In the genomic region with DNA sequence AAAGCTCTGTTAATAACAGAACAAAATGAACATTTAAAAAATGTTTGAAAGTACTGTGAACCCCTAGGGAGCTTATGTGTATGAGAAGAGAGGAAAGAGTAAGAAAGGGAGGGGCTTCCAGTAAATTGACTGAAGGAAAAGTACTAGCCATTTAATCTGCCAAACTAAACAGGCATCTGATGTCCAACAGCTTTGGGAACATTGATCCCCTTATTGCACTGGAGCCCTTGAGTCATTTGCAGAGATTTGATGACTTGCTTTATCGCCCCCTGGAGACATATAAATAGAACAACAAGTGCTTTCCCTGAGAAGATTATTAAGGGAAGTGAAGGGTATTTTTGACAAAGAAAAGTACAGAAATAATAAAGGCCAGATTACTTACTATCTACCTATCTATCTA, we compare ENCODE assay signal across 10 cellular contexts.
DNase-seq lines count a peak whose midpoint lies in the region; ATAC-seq, FAIRE-seq and TF ChIP-seq lines count a peak whose summit lies in the region.
"Had no signal": no experiment of that assay in that cellular context is flagged by ENCODE, and none has a peak within 500 bp of the region (broad histone marks: within the 10 kb centered on the region; RNA-seq: fewer than 3 reads in every experiment).

No MANE protein-coding gene starts in this region.

- TF ChIP-seq CTCF in MCF 10A (IDR thresholded peaks at IDR 0.05; ENCODE audit: unreplicated experiment) (peak; percentile 42), mammary epithelial cell (conservative IDR thresholded peaks at IDR 0.05 in 1 of 2, IDR thresholded peaks at IDR 0.05 in 1 of 2; ENCODE audit: extremely low read depth in 1 of 2, insufficient read depth in 1 of 2, low read depth in 1 of 2, low read length in 2 of 2) (no peak), astrocyte of the spinal cord (IDR thresholded peaks at IDR 0.05; ENCODE audit: low read depth, low read length) (peak; percentile 57)

- H3K9ac ChIP-seq in mammary epithelial cell (ENCODE audit: insufficient read depth, low read length) (no peak overlapping the region), Karpas-422 (ENCODE audit: low read length) (no peak overlapping the region)

- H3K4me3 ChIP-seq in mammary epithelial cell (replicated peaks in 1 of 3; ENCODE audit: insufficient read depth in 1 of 3, low read depth in 2 of 3, low read length in 3 of 3), result no peak overlapping the region
- H3K4me3 ChIP-seq in astrocyte of the spinal cord (ENCODE audit: low read depth, low read length), result no peak overlapping the region
- no peak overlapping the region for H3K4me3 ChIP-seq in Karpas-422 (ENCODE audit: low read length)

- in situ Hi-C loops in mammary epithelial cell (cut with MboI; ENCODE audit: low sequenced_read_pairs in 2 of 2), result no loop called here
- in situ Hi-C loops in astrocyte of the spinal cord (cut with HindIII; ENCODE audit: low sequenced_read_pairs), result no loop called here

- no peak overlapping the region for H3K4me3 Mint-ChIP-seq in MCF 10A (ENCODE audit: unreplicated experiment)
- no peak overlapping the region for H3K4me3 Mint-ChIP-seq in T-cell

- no peaks in the 10 kb centered on the region for H3K27me3 ChIP-seq in mammary epithelial cell (ENCODE audit: insufficient read depth, low read length)
- no peaks in the 10 kb centered on the region for H3K27me3 ChIP-seq in Karpas-422 (ENCODE audit: low read length)

- no peak overlapping the region for H2AFZ ChIP-seq in mammary epithelial cell (ENCODE audit: low read depth, low read length)
- H2AFZ ChIP-seq in Karpas-422 (ENCODE audit: low read length), result no peak overlapping the region

- H3K4me2 ChIP-seq in mammary epithelial cell (ENCODE audit: insufficient read depth, low read depth, low read length), result no peak overlapping the region
- no peak overlapping the region for H3K4me2 ChIP-seq in Karpas-422 (ENCODE audit: low read depth, low read length, poor library complexity, severe bottlenecking)

- H3K27ac ChIP-seq in mammary epithelial cell (ENCODE audit: insufficient read depth, low read depth, low read length) (no peak overlapping the region), Karpas-422 (ENCODE audit: low read length) (no peak overlapping the region)

- POLR2A ChIA-PET in MCF 10A (lab: Yijun Ruan, JAX), result no interaction called here
- POLR2A ChIA-PET in T-cell (lab: Charles Lee), result no interaction called here

- H3K9me3 Mint-ChIP-seq in MCF 10A (ENCODE audit: unreplicated experiment) (no peaks in the 10 kb centered on the region), T-cell (peaks cover 26 to 53% (median 29%) of the 10 kb centered on the region in 3 donors)

- CTCF ChIA-PET in MCF 10A (lab: Yijun Ruan, JAX), result interaction anchor here (0.6 to 1.2 kb wide), 5 partner anchors 9 to 539 kb away, joined by 3 to 4 read pairs (median 3); no protein-coding TSS in a partner anchor
- CTCF ChIA-PET in mammary epithelial cell (lab: Charles Lee; ENCODE audit: low non-redundant PET), result no interaction called here
- CTCF ChIA-PET in T-cell (lab: Charles Lee), result no interaction called here

- H3K9me2 ChIP-seq in Karpas-422 (replicated peaks; ENCODE audit: insufficient read depth, low read length), result no peaks in the 10 kb centered on the region

- H3K36me3 ChIP-seq in mammary epithelial cell (ENCODE audit: insufficient read depth, low read length), result no peaks in the 10 kb centered on the region
- H3K36me3 ChIP-seq in Karpas-422 (ENCODE audit: insufficient read depth, low read length), result no peaks in the 10 kb centered on the region

- ATAC-seq in T-cell (replicated peaks in 1 of 4) (no peak), GM19328 (IDR thresholded peaks at IDR 0.05; ENCODE audit: unreplicated experiment) (no peak)

- BruUV-seq in MCF 10A (replicated peaks; lab: Mats Ljungman, UMichigan), result no TSS peak
- BruUV-seq in mammary epithelial cell (replicated peaks; lab: Mats Ljungman, UMichigan), result no TSS peak

- dilution Hi-C loops in mammary epithelial cell (cut with HindIII; ENCODE audit: low sequenced_read_pairs), result no loop called here

- H3K27ac Mint-ChIP-seq in MCF 10A (ENCODE audit: low read depth, unreplicated experiment) (no peak overlapping the region), T-cell (no peak overlapping the region)

- intact Hi-C loops in MCF 10A (cut with micrococcal nuclease) (loop anchor here (10.0 kb wide), 1 partner anchor 142 kb away; no protein-coding TSS in a partner anchor), mammary epithelial cell (cut with micrococcal nuclease) (no loop called here)

- WGBS in mammary epithelial cell (ENCODE audit: low coverage, missing lambda C conversion rate), result 0% methylated on average over 1 of the region's 1 CpG

- H3K79me2 ChIP-seq in mammary epithelial cell (ENCODE audit: insufficient read depth, low read length), result no peaks in the 10 kb centered on the region
- H3K79me2 ChIP-seq in Karpas-422 (ENCODE audit: low read length), result no peaks in the 10 kb centered on the region

- no peak for FAIRE-seq in RCC 7860 (lab: Jason Lieb, UNC)
- FAIRE-seq: GM19239 had no signal

- H4K20me1 ChIP-seq in mammary epithelial cell (ENCODE audit: insufficient read depth, low read length) (no peaks in the 10 kb centered on the region), Karpas-422 (ENCODE audit: insufficient read depth, low read depth, low read length) (no peaks in the 10 kb centered on the region)

- peaks cover 21% of the 10 kb centered on the region for H3K9me3 ChIP-seq in mammary epithelial cell (replicated peaks; ENCODE audit: insufficient read depth, low read length)
- peaks cover 63% of the 10 kb centered on the region for H3K9me3 ChIP-seq in Karpas-422 (ENCODE audit: low read length)

- peak; percentile 44 for DNase-seq in MCF 10A (ENCODE audit: unreplicated experiment)
- DNase-seq in mammary epithelial cell, result no peak
- peak; percentile 47 for DNase-seq in astrocyte of the spinal cord (ENCODE audit: low read depth, low spot score)
- peak; percentile 9 for DNase-seq in kidney glomerular epithelial cell (lab: John Stamatoyannopoulos, UW)
- DNase-seq in RCC 7860 (ENCODE audit: low spot score), result no peak
- no peak for DNase-seq in T-cell
- no peak for DNase-seq in Karpas-422
- DNase-seq: activated naive CD4-positive, alpha-beta T cell had no signal

- H3K27me3 Mint-ChIP-seq in MCF 10A (ENCODE audit: insufficient read depth, unreplicated experiment) (peaks cover 46% of the 10 kb centered on the region), T-cell (no peaks in the 10 kb centered on the region)

- H3K4me1 Mint-ChIP-seq in MCF 10A (ENCODE audit: insufficient read depth, unreplicated experiment) (no peaks in the 10 kb centered on the region), T-cell (no peaks in the 10 kb centered on the region)

- H3K36me3 Mint-ChIP-seq in MCF 10A (ENCODE audit: insufficient read depth, unreplicated experiment) (no peaks in the 10 kb centered on the region), T-cell (no peaks in the 10 kb centered on the region)

- H3K4me1 ChIP-seq in mammary epithelial cell (ENCODE audit: insufficient read depth, low read length) (no peaks in the 10 kb centered on the region), Karpas-422 (ENCODE audit: low read length) (no peaks in the 10 kb centered on the region)

Comparison
In these comparisons a context has a peak if more than half of its experiments do, and no peak if none do; other contexts are left out.
1. DNase-seq: peak in MCF 10A (single experiment), astrocyte of the spinal cord (single experiment) and kidney glomerular epithelial cell (single experiment); none in mammary epithelial cell (single experiment), RCC 7860 (single experiment), T-cell (0 of 34) and Karpas-422 (single experiment).
2. CTCF ChIP-seq: peak in MCF 10A (single experiment) and astrocyte of the spinal cord (single experiment); none in mammary epithelial cell (0 of 2).